2 cellular contexts compared by ENCODE assay signal in the genomic region with DNA sequence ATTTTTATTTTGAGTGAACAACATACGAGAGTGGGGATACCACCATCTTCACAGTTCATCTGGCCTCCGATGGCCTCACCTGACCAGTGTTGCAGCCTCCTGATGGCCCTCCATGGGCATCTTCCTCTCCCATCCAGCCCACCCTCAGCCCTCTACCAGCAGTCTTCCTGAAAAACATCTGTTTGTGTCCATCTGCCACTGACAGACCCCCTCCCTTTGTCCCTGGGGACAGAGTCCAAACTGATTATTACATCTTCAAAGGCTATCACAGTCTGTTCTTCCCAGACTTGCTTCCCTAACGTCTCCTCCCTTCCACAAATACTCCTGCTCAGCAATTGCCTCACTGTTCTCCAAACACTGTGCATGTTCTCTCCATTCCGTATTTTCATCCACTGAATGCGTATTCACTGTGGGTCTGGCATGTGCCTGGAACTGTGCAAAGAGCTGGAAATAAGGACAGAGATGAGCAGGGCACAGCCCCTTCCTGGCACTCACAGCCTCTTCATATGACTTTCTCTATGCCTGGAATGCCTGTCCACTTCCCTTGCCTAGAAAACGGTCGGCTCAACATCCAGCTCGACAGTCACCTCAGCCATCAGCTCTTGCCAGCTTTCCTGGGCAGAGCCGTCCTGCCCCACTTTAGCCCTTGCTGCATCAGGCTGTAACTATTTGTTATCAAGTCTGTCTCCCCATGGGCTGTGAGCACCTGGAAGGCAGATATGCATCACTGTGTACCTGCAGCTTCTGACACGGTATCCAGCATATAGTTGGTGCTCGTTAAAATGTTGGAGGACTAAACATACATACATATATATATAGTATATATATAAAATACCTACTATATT.
TF ChIP-seq lines count a peak whose summit lies in the region.

No MANE protein-coding gene starts in this region.

TF ChIP-seq in IMR-90, 13 proteins besides CTCF, POLR2A, EP300 and RAD21:
- TF ChIP-seq MXI1 (IDR thresholded peaks at IDR 0.05; ENCODE audit: borderline replicate concordance, low read depth, low read length): no peak
- no peak for TF ChIP-seq FOS (IDR thresholded peaks at IDR 0.05; ENCODE audit: low read depth, low read length)

TF ChIP-seq in SK-N-SH, 30 proteins besides CTCF, POLR2A, EP300 and RAD21:
- no peak for TF ChIP-seq GABPA (IDR thresholded peaks at IDR 0.05; ENCODE audit: low read depth)
- TF ChIP-seq, protein P1, sequence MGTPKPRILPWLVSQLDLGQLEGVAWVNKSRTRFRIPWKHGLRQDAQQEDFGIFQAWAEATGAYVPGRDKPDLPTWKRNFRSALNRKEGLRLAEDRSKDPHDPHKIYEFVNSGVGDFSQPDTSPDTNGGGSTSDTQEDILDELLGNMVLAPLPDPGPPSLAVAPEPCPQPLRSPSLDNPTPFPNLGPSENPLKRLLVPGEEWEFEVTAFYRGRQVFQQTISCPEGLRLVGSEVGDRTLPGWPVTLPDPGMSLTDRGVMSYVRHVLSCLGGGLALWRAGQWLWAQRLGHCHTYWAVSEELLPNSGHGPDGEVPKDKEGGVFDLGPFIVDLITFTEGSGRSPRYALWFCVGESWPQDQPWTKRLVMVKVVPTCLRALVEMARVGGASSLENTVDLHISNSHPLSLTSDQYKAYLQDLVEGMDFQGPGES (IDR thresholded peaks at IDR 0.05; ENCODE audit: low read depth, low read length): no peak
